Comparison of ENCODE assay signal across 30 cellular contexts in genomic region chr18:46079336-46079735, GRCh38.
"Had no signal": no experiment of that assay in that cellular context is flagged by ENCODE, and none has a peak within 500 bp of the region (broad histone marks: within the 10 kb centered on the region; RNA-seq: fewer than 3 reads in every experiment).

No MANE protein-coding gene starts in this region.

- H3K27ac ChIP-seq: RWPE1, WERI-Rb-1 had no signal

- H3K4me3 Mint-ChIP-seq: activated CD4-positive, alpha-beta memory T cell treated with anti-CD3 and anti-CD28 coated beads, Interleukin-2, amount 10 ng/mL, durations not matched to agents 7 days and 5 days; activated naive CD4-positive, alpha-beta T cell treated with anti-CD3 and anti-CD28 coated beads, Interleukin-2, amount 50 U/mL, for 24 hours; activated T-cell treated with anti-CD3 and anti-CD28 coated beads, Interleukin-2, amount 50 U/mL, for 24 hours; brain had no signal

- H3K4me1 Mint-ChIP-seq: activated CD4-positive, alpha-beta memory T cell treated with anti-CD3 and anti-CD28 coated beads, Interleukin-2, amount 10 ng/mL, durations not matched to agents 7 days and 5 days; activated naive CD4-positive, alpha-beta T cell treated with anti-CD3 and anti-CD28 coated beads, Interleukin-2, amount 50 U/mL, for 24 hours; brain had no signal

- DNase-seq: activated CD4-positive, alpha-beta memory T cell treated with anti-CD3 and anti-CD28 coated beads, Interleukin-2, amount 10 ng/mL, durations not matched to agents 7 days and 5 days; activated CD4-positive, alpha-beta T cell treated with anti-CD3 and anti-CD28 coated beads for 1 hour; activated CD4-positive, alpha-beta T cell treated with anti-CD3 and anti-CD28 coated beads for 48 hours; activated CD4-positive, CD25-positive, alpha-beta regulatory T cell; activated gamma-delta T cell; activated naive CD4-positive, alpha-beta T cell treated with Interleukin-2 at 50 U/mL for 16 hours; activated T-cell treated with anti-CD3 and anti-CD28 coated beads, Interleukin-2, amount 50 U/mL, for 24 hours; anterior cingulate cortex; caudate nucleus; NCI-H1048; NCI-H1105 treated with DMSO at 0.1 percent for 48 hours; NCI-H1436; NCI-H1694; NCI-H1930; NCI-H345; NCI-H524 treated with DMSO at 0.1 percent for 48 hours; PC-3; SIG-M5; SW 1271; T-helper 1 cell; T-helper 2 cell; T-helper 9 cell; WERI-Rb-1 had no signal

- H3K27ac Mint-ChIP-seq: activated CD4-positive, alpha-beta memory T cell treated with anti-CD3 and anti-CD28 coated beads, Interleukin-2, amount 10 ng/mL, durations not matched to agents 7 days and 5 days; activated T-helper 2 cell treated with anti-CD3 and anti-CD28 coated beads, Interferon-gamma antibody, Interleukin-2, Interleukin-4, amounts not matched to agents 10 μg/mL and 5 μg/mL and 100 μg/mL, durations not matched to agents 14 hours and 24 hours and 36 hours had no signal

- H3K9me3 Mint-ChIP-seq: activated CD4-positive, alpha-beta memory T cell treated with anti-CD3 and anti-CD28 coated beads, Interleukin-2, amount 10 ng/mL, durations not matched to agents 7 days and 5 days; activated naive CD4-positive, alpha-beta T cell treated with anti-CD3 and anti-CD28 coated beads, Interleukin-2, amount 50 U/mL, for 24 hours; activated T-cell treated with anti-CD3 and anti-CD28 coated beads, Interleukin-2, amount 50 U/mL, for 24 hours; activated T-helper 2 cell treated with anti-CD3 and anti-CD28 coated beads, Interferon-gamma antibody, Interleukin-2, Interleukin-4, amounts not matched to agents 10 μg/mL and 5 μg/mL and 100 μg/mL, durations not matched to agents 14 hours and 24 hours and 36 hours; brain had no signal

- FAIRE-seq: bronchial epithelial cell, RCC 7860 had no signal

- ATAC-seq: Right ventricle myocardium inferior had no signal

- H3K27me3 Mint-ChIP-seq: activated CD4-positive, alpha-beta memory T cell treated with anti-CD3 and anti-CD28 coated beads, Interleukin-2, amount 10 ng/mL, durations not matched to agents 7 days and 5 days; activated naive CD4-positive, alpha-beta T cell treated with anti-CD3 and anti-CD28 coated beads, Interleukin-2, amount 50 U/mL, for 24 hours; activated T-cell treated with anti-CD3 and anti-CD28 coated beads, Interleukin-2, amount 50 U/mL, for 24 hours; brain had no signal
